11 cellular contexts compared by ENCODE assay signal in the genomic region with DNA sequence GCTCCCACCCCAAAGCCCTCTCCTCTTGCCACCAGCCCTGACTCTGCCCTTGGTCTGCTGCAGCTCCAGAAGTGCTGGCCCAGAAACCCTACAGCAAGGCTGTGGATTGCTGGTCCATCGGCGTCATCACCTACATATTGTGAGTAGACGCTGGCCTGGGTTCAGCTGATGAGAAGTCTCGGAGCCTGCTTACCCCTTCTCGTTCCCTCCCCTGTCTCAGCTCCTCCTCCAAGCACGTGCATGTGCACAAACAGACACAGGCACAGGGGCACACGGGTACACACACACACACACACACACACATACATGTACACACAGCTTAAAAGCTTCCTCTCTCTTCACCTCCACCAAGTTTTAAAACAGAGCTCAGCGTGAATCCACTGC. TPM values are rescaled to one million over a fixed set of nuclear protein-coding genes. Genes with fewer than 3 reads are reported as not detected.
A peak's percentile ranks its signal among the peaks of the same experiment; 100 is the strongest.
DNase-seq lines count a peak whose midpoint lies in the region; ATAC-seq and FAIRE-seq lines count a peak whose summit lies in the region.
"Had no signal": no experiment of that assay in that cellular context is flagged by ENCODE, and none has a peak within 500 bp of the region (broad histone marks: within the 10 kb centered on the region; RNA-seq: fewer than 3 reads in every experiment).

No MANE protein-coding gene starts in this region.

- no peaks in the 10 kb centered on the region for H3K27me3 Mint-ChIP-seq in activated naive CD4-positive, alpha-beta T cell treated with anti-CD3 and anti-CD28 coated beads for 36 hours (ENCODE audit: low read depth)
- no peaks in the 10 kb centered on the region for H3K27me3 Mint-ChIP-seq in stimulated activated memory B cell treated with anti-CD40 and anti-IgM and Interleukin-4, amounts not matched to agents 10 μg/mL and 1 μg/mL and 100 μg/mL, for 72 hours
- H3K27me3 Mint-ChIP-seq: T-cell had no signal

- no peaks in the 10 kb centered on the region for H3K9me3 Mint-ChIP-seq in activated naive CD4-positive, alpha-beta T cell treated with anti-CD3 and anti-CD28 coated beads for 36 hours
- no peaks in the 10 kb centered on the region for H3K9me3 Mint-ChIP-seq in stimulated activated memory B cell treated with anti-CD40 and anti-IgM and Interleukin-4, amounts not matched to agents 10 μg/mL and 1 μg/mL and 100 μg/mL, for 72 hours
- H3K9me3 Mint-ChIP-seq: T-cell had no signal

- DNase-seq in activated naive CD4-positive, alpha-beta T cell treated with anti-CD3 and anti-CD28 coated beads for 36 hours: peak; percentile 31
- no peak for DNase-seq in activated naive CD4-positive, alpha-beta T cell treated with Interleukin-2 at 50 U/mL for 16 hours
- no peak for DNase-seq in DMS 273 treated with DMSO at 0.1 percent for 48 hours (lab: John Stamatoyannopoulos, UW)
- no peak for DNase-seq in GM19239 (ENCODE audit: insufficient read length, low spot score)
- no peak for DNase-seq in pons (ENCODE audit: low spot score)
- DNase-seq: NCI-H1436 treated with DMSO at 0.1 percent for 48 hours, T-cell had no signal

- ATAC-seq in HG02610 (IDR thresholded peaks at IDR 0.05; ENCODE audit: unreplicated experiment) (peak; percentile 11), HG03571 (IDR thresholded peaks at IDR 0.05; ENCODE audit: unreplicated experiment) (peak; percentile 20)
- peak; percentile 31 for ATAC-seq in stimulated activated memory B cell treated with anti-CD40 and anti-IgM and Interleukin-4, amounts not matched to agents 10 μg/mL and 1 μg/mL and 100 μg/mL, for 72 hours

- peak overlapping the region; percentile 51 for H3K4me3 Mint-ChIP-seq in activated naive CD4-positive, alpha-beta T cell treated with anti-CD3 and anti-CD28 coated beads for 36 hours
- no peak overlapping the region for H3K4me3 Mint-ChIP-seq in stimulated activated memory B cell treated with anti-CD40 and anti-IgM and Interleukin-4, amounts not matched to agents 10 μg/mL and 1 μg/mL and 100 μg/mL, for 72 hours
- H3K4me3 Mint-ChIP-seq: T-cell had no signal

- no peaks in the 10 kb centered on the region for H3K36me3 Mint-ChIP-seq in activated naive CD4-positive, alpha-beta T cell treated with anti-CD3 and anti-CD28 coated beads for 36 hours (ENCODE audit: low read depth)
- H3K36me3 Mint-ChIP-seq in stimulated activated memory B cell treated with anti-CD40 and anti-IgM and Interleukin-4, amounts not matched to agents 10 μg/mL and 1 μg/mL and 100 μg/mL, for 72 hours: no peaks in the 10 kb centered on the region
- H3K36me3 Mint-ChIP-seq: T-cell had no signal

- intact Hi-C loops in activated naive CD4-positive, alpha-beta T cell treated with anti-CD3 and anti-CD28 coated beads for 36 hours (cut with micrococcal nuclease): loop anchor here (1.0 to 2.0 kb wide), 8 partner anchors 20 to 161 kb away; no protein-coding TSS in a partner anchor

- CTCF ChIA-PET in activated naive CD4-positive, alpha-beta T cell treated with anti-CD3 and anti-CD28 coated beads for 36 hours (lab: Charles Lee): interaction anchor here (0.6 to 4.3 kb wide), 11 partner anchors 8 to 140 kb away, joined by 3 to 38 read pairs (median 4); no protein-coding TSS in a partner anchor

- FAIRE-seq in GM19239 (lab: Jason Lieb, UNC): no peak
- FAIRE-seq: islet of Langerhans had no signal

- peaks cover 15% of the 10 kb centered on the region for H3K4me1 Mint-ChIP-seq in activated naive CD4-positive, alpha-beta T cell treated with anti-CD3 and anti-CD28 coated beads for 36 hours (ENCODE audit: low read depth)
- no peaks in the 10 kb centered on the region for H3K4me1 Mint-ChIP-seq in stimulated activated memory B cell treated with anti-CD40 and anti-IgM and Interleukin-4, amounts not matched to agents 10 μg/mL and 1 μg/mL and 100 μg/mL, for 72 hours

- H3K27ac Mint-ChIP-seq in activated naive CD4-positive, alpha-beta T cell treated with anti-CD3 and anti-CD28 coated beads for 36 hours: peak overlapping the region; percentile 86
- no peak overlapping the region for H3K27ac Mint-ChIP-seq in stimulated activated memory B cell treated with anti-CD40 and anti-IgM and Interleukin-4, amounts not matched to agents 10 μg/mL and 1 μg/mL and 100 μg/mL, for 72 hours
- H3K27ac Mint-ChIP-seq: T-cell had no signal

RNA-seq across cellular contexts. Expression of a gene that starts 24.3 kb away (rescaled TPM):
- total RNA-seq in activated naive CD4-positive, alpha-beta T cell treated with anti-CD3 and anti-CD28 coated beads for 36 hours: 1 to 10 TPM; 2.4 to 2.8 TPM
- total RNA-seq: T-cell had no signal

RNA-seq across cellular contexts. Expression of a gene that starts 44.4 kb away (rescaled TPM):
- 10 to 100 TPM; 11.8 to 13.0 TPM for total RNA-seq in activated naive CD4-positive, alpha-beta T cell treated with anti-CD3 and anti-CD28 coated beads for 36 hours
